17 cellular contexts compared by ENCODE assay signal in the genomic region with DNA sequence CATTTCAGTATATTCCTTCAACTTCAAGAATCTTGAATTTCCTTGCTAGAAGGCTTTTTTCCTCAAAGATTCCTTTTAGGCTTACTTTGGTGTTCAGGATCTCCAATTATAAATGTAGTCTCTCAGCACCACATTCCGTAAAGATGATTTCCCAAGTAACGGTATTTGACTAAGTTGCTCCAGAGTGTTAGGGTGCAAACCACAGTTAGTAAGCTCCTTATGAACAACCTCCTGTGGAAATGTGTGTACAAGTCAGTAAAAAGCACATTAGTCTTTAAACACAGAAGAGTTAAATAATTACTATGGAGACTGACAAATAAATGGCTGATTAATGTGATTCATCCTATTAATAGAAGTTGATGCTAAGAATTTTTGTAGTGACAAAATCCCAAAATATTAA. TPM values are rescaled to one million over a fixed set of nuclear protein-coding genes. Genes with fewer than 3 reads are reported as not detected.
DNase-seq lines count a peak whose midpoint lies in the region; ATAC-seq and TF ChIP-seq lines count a peak whose summit lies in the region.
"Had no signal": no experiment of that assay in that cellular context is flagged by ENCODE, and none has a peak within 500 bp of the region (broad histone marks: within the 10 kb centered on the region; RNA-seq: fewer than 3 reads in every experiment).

No MANE protein-coding gene starts in this region.

- no peak overlapping the region for H3K4me2 ChIP-seq in hepatocyte

- WGBS in hepatocyte (ENCODE audit: low lambda C conversion rate, missing lambda C conversion rate): 86% methylated on average over 2 of the region's 2 CpGs

- H4K20me1 ChIP-seq in hepatocyte (ENCODE audit: insufficient read depth, poor library complexity, severe bottlenecking): no peaks in the 10 kb centered on the region

- no peaks in the 10 kb centered on the region for H3K9me3 ChIP-seq in hepatocyte (ENCODE audit: low read depth)
- H3K9me3 ChIP-seq: body of pancreas, right atrium auricular region had no signal

- H2AFZ ChIP-seq in ACC112 (ENCODE audit: low read length, unreplicated experiment) (no peak overlapping the region), hepatocyte (no peak overlapping the region)

- no peak for ATAC-seq in activated naive CD8-positive, alpha-beta T cell treated with anti-CD3 and anti-CD28 coated beads, Interleukin-2, amount 50 U/mL, for 24 hours
- ATAC-seq in esophagus mucosa: no peak
- ATAC-seq in GM21447 (IDR thresholded peaks at IDR 0.05; ENCODE audit: unreplicated experiment): no peak
- ATAC-seq: body of pancreas had no signal

- H3K27ac ChIP-seq in ACC112 (ENCODE audit: low read depth, low read length) (peak overlapping the region; percentile 50), hepatocyte (no peak overlapping the region)
- H3K27ac ChIP-seq: body of pancreas, right atrium auricular region had no signal

- H3K4me1 ChIP-seq in ACC112 (ENCODE audit: control insufficient read depth, insufficient read depth, low read length, unreplicated experiment) (peaks cover 12% of the 10 kb centered on the region), hepatocyte (ENCODE audit: insufficient read depth) (peaks cover 6% of the 10 kb centered on the region)
- H3K4me1 ChIP-seq: body of pancreas, right atrium auricular region had no signal

- no peak overlapping the region for H3K4me3 Mint-ChIP-seq in activated naive CD8-positive, alpha-beta T cell treated with anti-CD3 and anti-CD28 coated beads, Interleukin-2, amount 50 U/mL, for 24 hours
- H3K4me3 Mint-ChIP-seq: B cell; dendritic cell treated with granulocyte-macrophage colony-stimulating factor and Interleukin-4, amounts not matched to agents 40 ng/mL and 50 ng/mL, for 4 days had no signal

- no peaks in the 10 kb centered on the region for H3K9me3 Mint-ChIP-seq in activated naive CD8-positive, alpha-beta T cell treated with anti-CD3 and anti-CD28 coated beads, Interleukin-2, amount 50 U/mL, for 24 hours
- H3K9me3 Mint-ChIP-seq: activated T-helper 2 cell treated with anti-CD3 and anti-CD28 coated beads, Interferon-gamma antibody, Interleukin-2, Interleukin-4, amounts not matched to agents 10 μg/mL and 5 μg/mL and 100 μg/mL, durations not matched to agents 14 hours and 24 hours and 36 hours; dendritic cell treated with granulocyte-macrophage colony-stimulating factor and Interleukin-4, amounts not matched to agents 40 ng/mL and 50 ng/mL, for 4 days had no signal

- peaks cover 50% of the 10 kb centered on the region for H3K36me3 Mint-ChIP-seq in activated naive CD8-positive, alpha-beta T cell treated with anti-CD3 and anti-CD28 coated beads, Interleukin-2, amount 50 U/mL, for 24 hours (ENCODE audit: low read depth)

- peak overlapping the region; percentile 71 for H3K27ac Mint-ChIP-seq in activated naive CD8-positive, alpha-beta T cell treated with anti-CD3 and anti-CD28 coated beads, Interleukin-2, amount 50 U/mL, for 24 hours
- H3K27ac Mint-ChIP-seq: activated T-helper 2 cell treated with anti-CD3 and anti-CD28 coated beads, Interferon-gamma antibody, Interleukin-2, Interleukin-4, amounts not matched to agents 10 μg/mL and 5 μg/mL and 100 μg/mL, durations not matched to agents 14 hours and 24 hours and 36 hours; B cell; dendritic cell treated with granulocyte-macrophage colony-stimulating factor and Interleukin-4, amounts not matched to agents 40 ng/mL and 50 ng/mL, for 4 days had no signal

- no peaks in the 10 kb centered on the region for H3K9me2 ChIP-seq in hepatocyte (replicated peaks; ENCODE audit: insufficient read depth)

- H3K79me2 ChIP-seq in ACC112 (ENCODE audit: control insufficient read depth, insufficient read depth, low read length, unreplicated experiment): peaks cover 7% of the 10 kb centered on the region
- peaks cover 11% of the 10 kb centered on the region for H3K79me2 ChIP-seq in hepatocyte

- H3K36me3 ChIP-seq in ACC112 (ENCODE audit: insufficient read depth, low read length): peaks cover 23% of the 10 kb centered on the region
- no peaks in the 10 kb centered on the region for H3K36me3 ChIP-seq in hepatocyte (replicated peaks; ENCODE audit: insufficient read depth, low read depth)

- DNase-seq in EL (peak; percentile 65), foreskin fibroblast (peak; percentile 45 to 64), NCI-H345 (lab: John Stamatoyannopoulos, UW) (no peak), hepatocyte (ENCODE audit: low spot score) (no peak)
- no peak for DNase-seq in activated naive CD8-positive, alpha-beta T cell treated with anti-CD3 and anti-CD28 coated beads, Interleukin-2, amount 50 U/mL, for 24 hours
- DNase-seq: body of pancreas, DMS 273 treated with DMSO at 0.1 percent for 48 hours, KBM-7, kidney, NCI-H1092 treated with DMSO at 0.1 percent for 48 hours had no signal

- TF ChIP-seq CTCF in foreskin fibroblast (IDR thresholded peaks at IDR 0.05; ENCODE audit: low read depth, low read length): no peak
- no peak for TF ChIP-seq CTCF in hepatocyte (IDR thresholded peaks at IDR 0.05; ENCODE audit: poor library complexity)

- H3K27me3 ChIP-seq in ACC112 (ENCODE audit: insufficient read depth, low read length): no peaks in the 10 kb centered on the region
- no peaks in the 10 kb centered on the region for H3K27me3 ChIP-seq in hepatocyte
- H3K27me3 ChIP-seq: body of pancreas, right atrium auricular region had no signal

- H3K27me3 Mint-ChIP-seq in activated naive CD8-positive, alpha-beta T cell treated with anti-CD3 and anti-CD28 coated beads, Interleukin-2, amount 50 U/mL, for 24 hours: no peaks in the 10 kb centered on the region
- H3K27me3 Mint-ChIP-seq: B cell; dendritic cell treated with granulocyte-macrophage colony-stimulating factor and Interleukin-4, amounts not matched to agents 40 ng/mL and 50 ng/mL, for 4 days had no signal

- H3K4me3 ChIP-seq in ACC112 (ENCODE audit: low read depth, low read length) (no peak overlapping the region), foreskin fibroblast (ENCODE audit: low read depth in 1 of 2, low read length in 2 of 2) (no peak overlapping the region), hepatocyte (no peak overlapping the region)
- H3K4me3 ChIP-seq: body of pancreas, right atrium auricular region had no signal

- peaks cover 13% of the 10 kb centered on the region for H3K4me1 Mint-ChIP-seq in activated naive CD8-positive, alpha-beta T cell treated with anti-CD3 and anti-CD28 coated beads, Interleukin-2, amount 50 U/mL, for 24 hours
- H3K4me1 Mint-ChIP-seq: B cell had no signal

RNA-seq across cellular contexts. Expression of gene DONSON, which starts 10.3 kb away (rescaled TPM):
- 8.2 TPM for total RNA-seq in esophagus mucosa
- 15.1 and 15.9 TPM in 2 replicates for total RNA-seq in hepatocyte
- 17.1 and 23.2 TPM in 2 replicates for polyA plus RNA-seq in hepatocyte

RNA-seq across cellular contexts. Expression of gene SON, which starts 35.4 kb away (rescaled TPM):
- 129 TPM for total RNA-seq in esophagus mucosa
- total RNA-seq in hepatocyte: 154 and 181 TPM in 2 replicates
- polyA plus RNA-seq in hepatocyte: 358 and 454 TPM in 2 replicates

RNA-seq across cellular contexts. Expression of gene GART, which starts 36.3 kb away (rescaled TPM):
- total RNA-seq in esophagus mucosa (61.3 TPM), hepatocyte (83.3 and 99.6 TPM in 2 replicates)
- polyA plus RNA-seq in hepatocyte: 41.6 TPM in 2 replicates

Comparison
In these comparisons a context has a peak if more than half of its experiments do, and no peak if none do; other contexts are left out.
1. DNase-seq: peak in EL (single experiment) and foreskin fibroblast (2 of 2); none in activated naive CD8-positive, alpha-beta T cell treated with anti-CD3 and anti-CD28 coated beads, Interleukin-2, amount 50 U/mL, for 24 hours (single experiment), NCI-H345 (single experiment) and hepatocyte (single experiment).